Comparison of ENCODE assay signal across 17 cellular contexts in the genomic region with DNA sequence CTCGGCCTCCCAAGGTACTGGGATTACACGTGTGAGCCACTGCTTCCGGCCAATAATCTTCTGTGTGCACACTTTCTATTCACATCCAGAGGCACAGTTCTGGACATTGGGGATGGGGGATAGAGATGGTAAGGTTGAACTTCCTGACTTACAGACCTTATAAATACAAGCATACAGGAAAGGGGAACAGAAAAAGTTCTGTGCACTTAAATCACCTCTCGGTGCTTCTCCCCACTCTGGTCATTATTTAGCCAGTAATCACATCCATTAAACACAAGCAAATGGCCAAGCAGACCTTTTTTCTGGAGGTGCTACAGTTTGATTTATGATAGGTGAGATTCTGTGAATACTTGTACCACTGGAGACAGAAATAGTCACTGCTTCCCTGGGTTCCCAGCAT.
"Had no signal": no experiment of that assay in that cellular context is flagged by ENCODE, and none has a peak within 500 bp of the region (broad histone marks: within the 10 kb centered on the region; RNA-seq: fewer than 3 reads in every experiment).

No MANE protein-coding gene starts in this region.

- H3K4me1 ChIP-seq: colonic mucosa, parathyroid adenoma had no signal

- H3K9me3 ChIP-seq: body of pancreas, colonic mucosa, thoracic aorta had no signal

- H2AFZ ChIP-seq: parathyroid adenoma had no signal

- H3K36me3 ChIP-seq: colonic mucosa, thoracic aorta had no signal

- DNase-seq: activated CD4-positive, alpha-beta T cell treated with anti-CD3 and anti-CD28 coated beads for 36 hours; activated CD4-positive, alpha-beta T cell treated with anti-CD3 and anti-CD28 coated beads, Interleukin-2, amount 50 U/mL, for 48 hours; activated naive CD8-positive, alpha-beta T cell treated with anti-CD3 and anti-CD28 coated beads, Interleukin-2, amount 10 ng/mL, durations not matched to agents 7 days and 5 days; amygdala; body of pancreas; colonic mucosa; foreskin melanocyte; head of caudate nucleus; natural killer cell; stimulated activated CD4-positive, alpha-beta T cell treated with anti-CD3 and anti-CD28 coated beads, Interleukin-4, amount 100 ng/mL, for 24 hours had no signal

- H3K27ac ChIP-seq: body of pancreas, colonic mucosa, parathyroid adenoma had no signal

- H3K79me2 ChIP-seq: parathyroid adenoma had no signal

- H3K27me3 ChIP-seq: body of pancreas, colonic mucosa had no signal

- H3K4me3 ChIP-seq: body of pancreas, colonic mucosa, lung, thoracic aorta had no signal

- ATAC-seq: activated CD4-positive, alpha-beta T cell treated with anti-CD3 and anti-CD28 coated beads for 36 hours; body of pancreas; left lobe of liver; natural killer cell; sciatic nerve; stimulated activated memory B cell treated with anti-CD40 and anti-IgM and Interleukin-4, amounts not matched to agents 10 μg/mL and 1 μg/mL and 100 μg/mL, for 72 hours; WTC11 had no signal
